In genomic region chr1:244205906-244206305, GRCh38 we compare ENCODE assay signal across 20 cellular contexts.
A peak's percentile ranks its signal among the peaks of the same experiment; 100 is the strongest.
DNase-seq lines count a peak whose midpoint lies in the region; ATAC-seq, FAIRE-seq and TF ChIP-seq lines count a peak whose summit lies in the region.
"Had no signal": no experiment of that assay in that cellular context is flagged by ENCODE, and none has a peak within 500 bp of the region (broad histone marks: within the 10 kb centered on the region; RNA-seq: fewer than 3 reads in every experiment).

No MANE protein-coding gene starts in this region.

- BruUV-seq in HepG2 (replicated peaks; lab: Mats Ljungman, UMichigan): no TSS peak
- BruUV-seq in IMR-90 (replicated peaks; lab: Mats Ljungman, UMichigan): no TSS peak

- H3K56ac ChIP-seq in IMR-90 (ENCODE audit: extremely low read depth, insufficient read depth, low read length): no peak overlapping the region

- no peaks in the 10 kb centered on the region for H3K79me1 ChIP-seq in IMR-90 (ENCODE audit: low read depth in 1 of 2, low read length in 2 of 2)

- ATAC-seq in HepG2 (no peak), right lobe of liver (no peak), IMR-90 (ENCODE audit: low read depth) (no peak), GM21737 (IDR thresholded peaks at IDR 0.05; ENCODE audit: unreplicated experiment) (no peak)
- ATAC-seq: CD8-positive, alpha-beta T cell had no signal

- intact Hi-C loops in HepG2 (cut with micrococcal nuclease; ENCODE audit: unreplicated experiment) (no loop called here), right lobe of liver (cut with DNase I) (no loop called here), IMR-90 (cut with micrococcal nuclease) (no loop called here)

- no peak overlapping the region for H3K18ac ChIP-seq in IMR-90 (ENCODE audit: low read depth, low read length)

- dilution Hi-C loops in IMR-90 (cut with HindIII; ENCODE audit: low sequenced_read_pairs, unreplicated experiment): no loop called here

- H4K20me1 ChIP-seq in HepG2 (ENCODE audit: insufficient read depth, low read length): no peaks in the 10 kb centered on the region
- no peaks in the 10 kb centered on the region for H4K20me1 ChIP-seq in IMR-90 (ENCODE audit: insufficient read depth, low read length)
- H4K20me1 ChIP-seq: BLaER1 treated with 17β-estradiol and CSF1 and Interleukin-3, amounts not matched to agents 10 nM and 100 nM had no signal

- POLR2A ChIA-PET in HepG2 (lab: Yijun Ruan, JAX): no interaction called here
- POLR2A ChIA-PET in IMR-90 (lab: Charles Lee; ENCODE audit: unreplicated experiment): no interaction called here

- H2AK9ac ChIP-seq in IMR-90 (replicated peaks; ENCODE audit: low read depth, low read length, poor library complexity): no peak overlapping the region

- no peak overlapping the region for H2BK5ac ChIP-seq in IMR-90 (ENCODE audit: low read depth, low read length, poor library complexity, severe bottlenecking)

- no peak overlapping the region for H4K8ac ChIP-seq in IMR-90 (ENCODE audit: low read depth in 2 of 2, low read length in 2 of 2)

- no peaks in the 10 kb centered on the region for H3K9me1 ChIP-seq in IMR-90 (ENCODE audit: insufficient read depth, low read length)

- H3K27me3 ChIP-seq in HepG2 (ENCODE audit: control insufficient read depth in 1 of 2, insufficient read depth in 2 of 2, low read length in 2 of 2): peaks cover 0 to 11% of the 10 kb centered on the region in 2 experiments; a peak in 4 of 5 replicates
- H3K27me3 ChIP-seq in right lobe of liver: no peaks in the 10 kb centered on the region
- no peaks in the 10 kb centered on the region for H3K27me3 ChIP-seq in IMR-90 (ENCODE audit: control insufficient read depth, insufficient read depth, low read length)
- H3K27me3 ChIP-seq: BLaER1 treated with 17β-estradiol and CSF1 and Interleukin-3, amounts not matched to agents 10 nM and 100 nM had no signal

- no peak for DNase-seq in HepG2 (ENCODE audit: low spot score)
- no peak for DNase-seq in right lobe of liver
- DNase-seq in IMR-90: no peak
- peak; percentile 0 for DNase-seq in islet precursor cell
- DNase-seq in NOMO-1 treated with DMSO at 0.1 percent for 48 hours (lab: John Stamatoyannopoulos, UW; ENCODE audit: unreplicated experiment): no peak
- DNase-seq: 8988T; AML-193; Caco-2; Calu3; CD4-positive, alpha-beta T cell; CD8-positive, alpha-beta T cell; DMS79 treated with DMSO at 0.1 percent for 48 hours; GF-D8 had no signal

- no peak for TF ChIP-seq EP300 in HepG2 (IDR thresholded peaks at IDR 0.05; ENCODE audit: low read depth in 2 of 2, low read length in 2 of 2)
- no peak for TF ChIP-seq EP300 in HepG2 (CRISPR knock-in tag; IDR thresholded peaks at IDR 0.05; ENCODE audit: borderline replicate concordance)

- H3K4ac ChIP-seq in IMR-90 (ENCODE audit: low read depth, low read length): no peak overlapping the region

- TF ChIP-seq POLR2A in HepG2 (IDR thresholded peaks at IDR 0.05; ENCODE audit: insufficient read depth in 1 of 2, low read depth in 2 of 2, low read length in 2 of 2): no peak
- TF ChIP-seq POLR2A in right lobe of liver (IDR thresholded peaks at IDR 0.05): no peak
- no peak for TF ChIP-seq POLR2A in IMR-90 (IDR thresholded peaks at IDR 0.05; ENCODE audit: low read depth, low read length)

- H3K27ac ChIP-seq in HepG2 (ENCODE audit: extremely low read length, insufficient read depth, low read length): no peak overlapping the region
- H3K27ac ChIP-seq in right lobe of liver: no peak overlapping the region
- H3K27ac ChIP-seq in IMR-90 (ENCODE audit: insufficient read depth, low read length): no peak overlapping the region
- H3K27ac ChIP-seq: BLaER1 treated with 17β-estradiol and CSF1 and Interleukin-3, amounts not matched to agents 10 nM and 100 nM; C4-2B had no signal

- H2BK20ac ChIP-seq in IMR-90 (ENCODE audit: low read depth, low read length): no peak overlapping the region

- H2AK5ac ChIP-seq in IMR-90 (ENCODE audit: low read depth, low read length): no peak overlapping the region

- H3K14ac ChIP-seq in IMR-90 (replicated peaks; ENCODE audit: low read depth, low read length): no peak overlapping the region

- H2BK15ac ChIP-seq in IMR-90 (ENCODE audit: low read depth, low read length): no peak overlapping the region

- H3K4me1 ChIP-seq in HepG2 (ENCODE audit: insufficient read depth, low read length): peaks cover 22% of the 10 kb centered on the region
- peaks cover 0 to 11% (median 4%) of the 10 kb centered on the region in 4 donors for H3K4me1 ChIP-seq in right lobe of liver
- peaks cover 4% of the 10 kb centered on the region for H3K4me1 ChIP-seq in IMR-90 (ENCODE audit: control insufficient read depth, insufficient read depth, low read length)
- H3K4me1 ChIP-seq: Caco-2 had no signal

- H4K5ac ChIP-seq in IMR-90 (ENCODE audit: low read depth, low read length): no peak overlapping the region

- H2AFZ ChIP-seq in HepG2 (ENCODE audit: low read length) (no peak overlapping the region), IMR-90 (replicated peaks; ENCODE audit: low read length, poor library complexity) (no peak overlapping the region)

- H3K23ac ChIP-seq in IMR-90 (ENCODE audit: low read depth, low read length): no peak overlapping the region

- no peaks in the 10 kb centered on the region for H3K79me2 ChIP-seq in HepG2 (ENCODE audit: insufficient read depth, low read length)

- H3K9ac ChIP-seq in HepG2 (ENCODE audit: insufficient read depth, low read depth, low read length) (no peak overlapping the region), IMR-90 (ENCODE audit: low read depth, low read length) (no peak overlapping the region)
- H3K9ac ChIP-seq: BLaER1 treated with 17β-estradiol and CSF1 and Interleukin-3, amounts not matched to agents 10 nM and 100 nM had no signal

- H3K9me3 ChIP-seq in HepG2 (ENCODE audit: low read length) (no peaks in the 10 kb centered on the region), right lobe of liver (no peaks in the 10 kb centered on the region), IMR-90 (ENCODE audit: control insufficient read depth, insufficient read depth, low read length) (no peaks in the 10 kb centered on the region)
- H3K9me3 ChIP-seq: Caco-2 had no signal

- 63% methylated on average over 3 of the region's 3 CpGs for WGBS in HepG2 (ENCODE audit: low lambda C conversion rate)
- WGBS in right lobe of liver (ENCODE audit: insufficient coverage, low coverage, low lambda C conversion rate, missing lambda C conversion rate): 79% methylated on average over 3 of the region's 3 CpGs
- WGBS in IMR-90 (ENCODE audit: extremely low coverage in 2 of 2, insufficient read length in 1 of 2), 2 experiments: no CpG with 5 or more reads among the region's 3 CpGs

- TF ChIP-seq CTCF in HepG2 (CRISPR knock-in tag; IDR thresholded peaks at IDR 0.05) (no peak), right lobe of liver (IDR thresholded peaks at IDR 0.05) (no peak), IMR-90 (conservative IDR thresholded peaks at IDR 0.05; ENCODE audit: low read depth, low read length) (no peak)

- H2BK120ac ChIP-seq in IMR-90 (ENCODE audit: low read depth, low read length): no peak overlapping the region

- no peak for FAIRE-seq in HepG2 (lab: Jason Lieb, UNC)
- FAIRE-seq: A204.1, G401.6, GM12891, GM19239 had no signal

- in situ Hi-C loops in HepG2 (cut with HindIII; ENCODE audit: extremely low pct_ligation_motif_present, low pct_unique_long_range_greater_than_20kb): no loop called here
- in situ Hi-C loops in IMR-90 (cut with MboI; ENCODE audit: low sequenced_read_pairs): no loop called here

- TF ChIP-seq RAD21 in HepG2 (CRISPR knock-in tag; IDR thresholded peaks at IDR 0.05) (no peak), IMR-90 (IDR thresholded peaks at IDR 0.05; ENCODE audit: low read length) (no peak)

- H3K4me3 ChIP-seq in HepG2 (replicated peaks in 1 of 3; ENCODE audit: insufficient read depth in 1 of 3, low read depth in 2 of 3, low read length in 3 of 3) (no peak overlapping the region), right lobe of liver (no peak overlapping the region), IMR-90 (ENCODE audit: insufficient read depth, low read depth, low read length) (no peak overlapping the region)
- H3K4me3 ChIP-seq: BLaER1 treated with 17β-estradiol and CSF1 and Interleukin-3, amounts not matched to agents 10 nM and 100 nM had no signal

- CTCF ChIA-PET in HepG2 (lab: Yijun Ruan, JAX; ENCODE audit: low intra/inter-chr PET ratio, low total read pairs): no interaction called here
- CTCF ChIA-PET in IMR-90 (lab: Yijun Ruan, JAX): no interaction called here

- no peak overlapping the region for H4K91ac ChIP-seq in IMR-90 (ENCODE audit: insufficient read depth, low read depth, low read length)

- H3K36me3 ChIP-seq in HepG2 (replicated peaks in 1 of 2; ENCODE audit: control insufficient read depth in 1 of 2, insufficient read depth in 2 of 2, low read length in 2 of 2) (no peaks in the 10 kb centered on the region), right lobe of liver (no peaks in the 10 kb centered on the region), IMR-90 (ENCODE audit: control insufficient read depth, insufficient read depth, low read length) (no peaks in the 10 kb centered on the region)
- H3K36me3 ChIP-seq: BLaER1 treated with 17β-estradiol and CSF1 and Interleukin-3, amounts not matched to agents 10 nM and 100 nM had no signal

- no peak overlapping the region for H3K4me2 ChIP-seq in HepG2 (ENCODE audit: low read depth, low read length)
- no peak overlapping the region for H3K4me2 ChIP-seq in IMR-90 (ENCODE audit: low read depth, low read length)
- H3K4me2 ChIP-seq: BLaER1 treated with 17β-estradiol and CSF1 and Interleukin-3, amounts not matched to agents 10 nM and 100 nM had no signal

TF ChIP-seq in HepG2, 621 proteins besides CTCF, POLR2A, EP300 and RAD21:
- TF ChIP-seq RAD51 (IDR thresholded peaks at IDR 0.05; ENCODE audit: borderline replicate concordance): no peak
- peak; percentile 59 for TF ChIP-seq MAFF (IDR thresholded peaks at IDR 0.05; ENCODE audit: low read depth, low read length)
- peak; percentile 17 to 72; a peak in 3 of 4 replicates for TF ChIP-seq MAFK (conservative IDR thresholded peaks at IDR 0.05 in 1 of 2, IDR thresholded peaks at IDR 0.05 in 1 of 2; ENCODE audit: low read length in 2 of 2)
- no peak for TF ChIP-seq ZBTB7B (CRISPR knock-in tag; IDR thresholded peaks at IDR 0.05)

TF ChIP-seq in IMR-90, 13 proteins besides CTCF, POLR2A, EP300 and RAD21:
- TF ChIP-seq MAFK (IDR thresholded peaks at IDR 0.05; ENCODE audit: low read depth, low read length) (peak; percentile 75), MAZ (IDR thresholded peaks at IDR 0.05; ENCODE audit: borderline replicate concordance, low read depth, low read length) (no peak)
TF ChIP-seq in IMR-90: peak in this region for 1.
